ENCODE assay signal across 1 cellular context in genomic region chr19:52942371-52943133, GRCh38.
TF ChIP-seq lines count a peak whose summit lies in the region.

No MANE protein-coding gene starts in this region.

TF ChIP-seq in HEK293, 187 proteins besides CTCF, POLR2A, EP300 and RAD21 (continued from another document):
- TF ChIP-seq, protein P1, sequence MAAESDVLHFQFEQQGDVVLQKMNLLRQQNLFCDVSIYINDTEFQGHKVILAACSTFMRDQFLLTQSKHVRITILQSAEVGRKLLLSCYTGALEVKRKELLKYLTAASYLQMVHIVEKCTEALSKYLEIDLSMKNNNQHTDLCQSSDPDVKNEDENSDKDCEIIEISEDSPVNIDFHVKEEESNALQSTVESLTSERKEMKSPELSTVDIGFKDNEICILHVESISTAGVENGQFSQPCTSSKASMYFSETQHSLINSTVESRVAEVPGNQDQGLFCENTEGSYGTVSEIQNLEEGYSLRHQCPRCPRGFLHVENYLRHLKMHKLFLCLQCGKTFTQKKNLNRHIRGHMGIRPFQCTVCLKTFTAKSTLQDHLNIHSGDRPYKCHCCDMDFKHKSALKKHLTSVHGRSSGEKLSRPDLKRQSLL (tag by site-specific recombination; IDR thresholded peaks at IDR 0.05): no peak
- no peak for TF ChIP-seq ZNF324 (tag by site-specific recombination; IDR thresholded peaks at IDR 0.05)
- no peak for TF ChIP-seq ZNF133 (tag by site-specific recombination; IDR thresholded peaks at IDR 0.05)
- TF ChIP-seq, protein P2, sequence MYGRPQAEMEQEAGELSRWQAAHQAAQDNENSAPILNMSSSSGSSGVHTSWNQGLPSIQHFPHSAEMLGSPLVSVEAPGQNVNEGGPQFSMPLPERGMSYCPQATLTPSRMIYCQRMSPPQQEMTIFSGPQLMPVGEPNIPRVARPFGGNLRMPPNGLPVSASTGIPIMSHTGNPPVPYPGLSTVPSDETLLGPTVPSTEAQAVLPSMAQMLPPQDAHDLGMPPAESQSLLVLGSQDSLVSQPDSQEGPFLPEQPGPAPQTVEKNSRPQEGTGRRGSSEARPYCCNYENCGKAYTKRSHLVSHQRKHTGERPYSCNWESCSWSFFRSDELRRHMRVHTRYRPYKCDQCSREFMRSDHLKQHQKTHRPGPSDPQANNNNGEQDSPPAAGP (tag by site-specific recombination; IDR thresholded peaks at IDR 0.05): 0 out of 2 replicates have a peak, but pooled peaks have one; percentile 19
- TF ChIP-seq ZNF670 (tag by site-specific recombination; IDR thresholded peaks at IDR 0.05; ENCODE audit: low read depth): no peak
